In the genomic region with DNA sequence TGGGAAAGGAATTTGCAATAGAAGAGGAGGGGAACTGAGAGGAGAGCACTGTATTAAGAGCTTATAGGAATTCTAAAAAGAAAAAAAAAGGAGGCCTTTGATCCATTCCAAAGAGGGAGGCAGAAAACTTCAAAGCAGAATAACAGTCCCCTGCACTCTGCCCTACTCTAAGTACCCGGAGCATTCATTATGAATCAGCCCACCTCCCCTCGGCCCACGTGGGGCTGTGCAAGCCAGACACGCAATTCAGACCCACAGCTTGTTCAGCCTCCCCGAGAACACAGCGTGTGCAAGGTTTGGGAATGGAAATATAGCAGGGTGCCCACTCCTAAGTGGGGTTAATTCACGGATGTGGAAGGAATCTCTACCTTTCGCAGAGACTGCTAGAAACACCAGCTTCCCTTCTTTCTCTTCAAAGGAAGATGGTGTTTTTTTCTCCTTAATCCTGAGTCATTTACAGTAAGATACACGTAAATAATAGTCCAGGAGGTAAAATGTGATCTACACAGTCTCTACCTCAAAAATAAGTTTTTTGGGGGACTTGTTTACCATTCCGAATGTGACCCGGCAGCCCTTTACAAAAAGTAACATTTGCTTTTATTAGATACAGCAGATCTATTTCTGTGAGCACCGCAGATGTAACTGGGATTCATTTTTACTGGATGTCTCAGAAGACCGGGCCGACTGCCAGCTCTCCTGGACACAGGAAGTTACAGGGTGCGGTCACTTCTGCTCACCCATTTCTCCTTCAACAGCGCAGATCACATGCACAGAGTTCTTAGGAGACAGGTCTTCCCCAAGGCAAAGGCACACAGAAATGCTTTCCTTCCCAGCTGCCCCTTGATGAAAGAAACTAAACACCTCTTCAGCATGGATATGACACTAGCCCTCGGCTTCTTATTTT, we compare ENCODE assay signal across 1 cellular context.
TF ChIP-seq lines count a peak whose summit lies in the region.

No MANE protein-coding gene starts in this region.

TF ChIP-seq in K562, 482 proteins besides CTCF, POLR2A, EP300 and RAD21 (continued from another document):
- TF ChIP-seq, protein P1, sequence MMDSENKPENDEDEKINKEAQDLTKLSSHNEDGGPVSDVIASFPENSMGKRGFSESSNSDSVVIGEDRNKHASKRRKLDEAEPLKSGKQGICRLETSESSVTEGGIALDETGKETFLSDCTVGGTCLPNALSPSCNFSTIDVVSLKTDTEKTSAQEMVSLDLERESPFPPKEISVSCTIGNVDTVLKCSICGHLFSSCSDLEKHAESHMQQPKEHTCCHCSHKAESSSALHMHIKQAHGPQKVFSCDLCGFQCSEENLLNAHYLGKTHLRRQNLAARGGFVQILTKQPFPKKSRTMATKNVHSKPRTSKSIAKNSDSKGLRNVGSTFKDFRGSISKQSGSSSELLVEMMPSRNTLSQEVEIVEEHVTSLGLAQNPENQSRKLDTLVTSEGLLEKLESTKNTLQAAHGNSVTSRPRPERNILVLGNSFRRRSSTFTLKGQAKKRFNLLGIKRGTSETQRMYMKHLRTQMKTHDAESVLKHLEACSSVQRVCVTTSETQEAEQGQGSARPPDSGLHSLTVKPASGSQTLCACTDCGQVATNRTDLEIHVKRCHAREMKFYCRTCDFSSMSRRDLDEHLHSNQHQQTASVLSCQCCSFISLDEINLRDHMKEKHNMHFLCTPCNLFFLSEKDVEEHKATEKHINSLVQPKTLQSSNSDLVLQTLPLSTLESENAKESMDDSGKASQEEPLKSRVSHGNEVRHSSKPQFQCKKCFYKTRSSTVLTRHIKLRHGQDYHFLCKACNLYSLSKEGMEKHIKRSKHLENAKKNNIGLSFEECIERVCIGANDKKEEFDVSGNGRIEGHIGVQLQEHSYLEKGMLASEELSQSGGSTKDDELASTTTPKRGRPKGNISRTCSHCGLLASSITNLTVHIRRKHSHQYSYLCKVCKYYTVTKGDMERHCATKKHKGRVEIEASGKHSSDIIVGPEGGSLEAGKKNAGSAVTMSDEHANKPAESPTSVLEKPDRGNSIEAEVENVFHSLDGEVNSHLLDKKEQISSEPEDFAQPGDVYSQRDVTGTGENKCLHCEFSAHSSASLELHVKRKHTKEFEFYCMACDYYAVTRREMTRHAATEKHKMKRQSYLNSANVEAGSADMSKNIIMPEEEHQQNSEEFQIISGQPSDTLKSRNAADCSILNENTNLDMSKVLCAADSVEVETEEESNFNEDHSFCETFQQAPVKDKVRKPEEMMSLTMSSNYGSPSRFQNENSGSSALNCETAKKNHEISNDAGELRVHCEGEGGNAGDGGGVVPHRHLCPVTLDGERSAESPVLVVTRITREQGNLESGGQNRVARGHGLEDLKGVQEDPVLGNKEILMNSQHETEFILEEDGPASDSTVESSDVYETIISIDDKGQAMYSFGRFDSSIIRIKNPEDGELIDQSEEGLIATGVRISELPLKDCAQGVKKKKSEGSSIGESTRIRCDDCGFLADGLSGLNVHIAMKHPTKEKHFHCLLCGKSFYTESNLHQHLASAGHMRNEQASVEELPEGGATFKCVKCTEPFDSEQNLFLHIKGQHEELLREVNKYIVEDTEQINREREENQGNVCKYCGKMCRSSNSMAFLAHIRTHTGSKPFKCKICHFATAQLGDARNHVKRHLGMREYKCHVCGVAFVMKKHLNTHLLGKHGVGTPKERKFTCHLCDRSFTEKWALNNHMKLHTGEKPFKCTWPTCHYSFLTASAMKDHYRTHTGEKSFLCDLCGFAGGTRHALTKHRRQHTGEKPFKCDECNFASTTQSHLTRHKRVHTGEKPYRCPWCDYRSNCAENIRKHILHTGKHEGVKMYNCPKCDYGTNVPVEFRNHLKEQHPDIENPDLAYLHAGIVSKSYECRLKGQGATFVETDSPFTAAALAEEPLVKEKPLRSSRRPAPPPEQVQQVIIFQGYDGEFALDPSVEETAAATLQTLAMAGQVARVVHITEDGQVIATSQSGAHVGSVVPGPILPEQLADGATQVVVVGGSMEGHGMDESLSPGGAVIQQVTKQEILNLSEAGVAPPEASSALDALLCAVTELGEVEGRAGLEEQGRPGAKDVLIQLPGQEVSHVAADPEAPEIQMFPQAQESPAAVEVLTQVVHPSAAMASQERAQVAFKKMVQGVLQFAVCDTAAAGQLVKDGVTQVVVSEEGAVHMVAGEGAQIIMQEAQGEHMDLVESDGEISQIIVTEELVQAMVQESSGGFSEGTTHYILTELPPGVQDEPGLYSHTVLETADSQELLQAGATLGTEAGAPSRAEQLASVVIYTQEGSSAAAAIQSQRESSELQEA (IDR thresholded peaks at IDR 0.05; ENCODE audit: low read depth) = no peak
- TF ChIP-seq NBN (IDR thresholded peaks at IDR 0.05; ENCODE audit: low read depth) (no peak), NFYB (IDR thresholded peaks at IDR 0.05; ENCODE audit: extremely low read depth, insufficient read length) (no peak), NFIC (IDR thresholded peaks at IDR 0.05) (peak; percentile 36), MYC (IDR thresholded peaks at IDR 0.05; ENCODE audit: low read depth, low read length) (no peak), MYC (CRISPR knock-in tag; IDR thresholded peaks at IDR 0.05; ENCODE audit: borderline replicate concordance, low read depth) (no peak), HDGF (IDR thresholded peaks at IDR 0.05) (no peak), TAL1 (IDR thresholded peaks at IDR 0.05) (no peak), CBFA2T2 (conservative IDR thresholded peaks at IDR 0.05) (no peak), BCOR (IDR thresholded peaks at IDR 0.05) (no peak)
- TF ChIP-seq, protein P2, sequence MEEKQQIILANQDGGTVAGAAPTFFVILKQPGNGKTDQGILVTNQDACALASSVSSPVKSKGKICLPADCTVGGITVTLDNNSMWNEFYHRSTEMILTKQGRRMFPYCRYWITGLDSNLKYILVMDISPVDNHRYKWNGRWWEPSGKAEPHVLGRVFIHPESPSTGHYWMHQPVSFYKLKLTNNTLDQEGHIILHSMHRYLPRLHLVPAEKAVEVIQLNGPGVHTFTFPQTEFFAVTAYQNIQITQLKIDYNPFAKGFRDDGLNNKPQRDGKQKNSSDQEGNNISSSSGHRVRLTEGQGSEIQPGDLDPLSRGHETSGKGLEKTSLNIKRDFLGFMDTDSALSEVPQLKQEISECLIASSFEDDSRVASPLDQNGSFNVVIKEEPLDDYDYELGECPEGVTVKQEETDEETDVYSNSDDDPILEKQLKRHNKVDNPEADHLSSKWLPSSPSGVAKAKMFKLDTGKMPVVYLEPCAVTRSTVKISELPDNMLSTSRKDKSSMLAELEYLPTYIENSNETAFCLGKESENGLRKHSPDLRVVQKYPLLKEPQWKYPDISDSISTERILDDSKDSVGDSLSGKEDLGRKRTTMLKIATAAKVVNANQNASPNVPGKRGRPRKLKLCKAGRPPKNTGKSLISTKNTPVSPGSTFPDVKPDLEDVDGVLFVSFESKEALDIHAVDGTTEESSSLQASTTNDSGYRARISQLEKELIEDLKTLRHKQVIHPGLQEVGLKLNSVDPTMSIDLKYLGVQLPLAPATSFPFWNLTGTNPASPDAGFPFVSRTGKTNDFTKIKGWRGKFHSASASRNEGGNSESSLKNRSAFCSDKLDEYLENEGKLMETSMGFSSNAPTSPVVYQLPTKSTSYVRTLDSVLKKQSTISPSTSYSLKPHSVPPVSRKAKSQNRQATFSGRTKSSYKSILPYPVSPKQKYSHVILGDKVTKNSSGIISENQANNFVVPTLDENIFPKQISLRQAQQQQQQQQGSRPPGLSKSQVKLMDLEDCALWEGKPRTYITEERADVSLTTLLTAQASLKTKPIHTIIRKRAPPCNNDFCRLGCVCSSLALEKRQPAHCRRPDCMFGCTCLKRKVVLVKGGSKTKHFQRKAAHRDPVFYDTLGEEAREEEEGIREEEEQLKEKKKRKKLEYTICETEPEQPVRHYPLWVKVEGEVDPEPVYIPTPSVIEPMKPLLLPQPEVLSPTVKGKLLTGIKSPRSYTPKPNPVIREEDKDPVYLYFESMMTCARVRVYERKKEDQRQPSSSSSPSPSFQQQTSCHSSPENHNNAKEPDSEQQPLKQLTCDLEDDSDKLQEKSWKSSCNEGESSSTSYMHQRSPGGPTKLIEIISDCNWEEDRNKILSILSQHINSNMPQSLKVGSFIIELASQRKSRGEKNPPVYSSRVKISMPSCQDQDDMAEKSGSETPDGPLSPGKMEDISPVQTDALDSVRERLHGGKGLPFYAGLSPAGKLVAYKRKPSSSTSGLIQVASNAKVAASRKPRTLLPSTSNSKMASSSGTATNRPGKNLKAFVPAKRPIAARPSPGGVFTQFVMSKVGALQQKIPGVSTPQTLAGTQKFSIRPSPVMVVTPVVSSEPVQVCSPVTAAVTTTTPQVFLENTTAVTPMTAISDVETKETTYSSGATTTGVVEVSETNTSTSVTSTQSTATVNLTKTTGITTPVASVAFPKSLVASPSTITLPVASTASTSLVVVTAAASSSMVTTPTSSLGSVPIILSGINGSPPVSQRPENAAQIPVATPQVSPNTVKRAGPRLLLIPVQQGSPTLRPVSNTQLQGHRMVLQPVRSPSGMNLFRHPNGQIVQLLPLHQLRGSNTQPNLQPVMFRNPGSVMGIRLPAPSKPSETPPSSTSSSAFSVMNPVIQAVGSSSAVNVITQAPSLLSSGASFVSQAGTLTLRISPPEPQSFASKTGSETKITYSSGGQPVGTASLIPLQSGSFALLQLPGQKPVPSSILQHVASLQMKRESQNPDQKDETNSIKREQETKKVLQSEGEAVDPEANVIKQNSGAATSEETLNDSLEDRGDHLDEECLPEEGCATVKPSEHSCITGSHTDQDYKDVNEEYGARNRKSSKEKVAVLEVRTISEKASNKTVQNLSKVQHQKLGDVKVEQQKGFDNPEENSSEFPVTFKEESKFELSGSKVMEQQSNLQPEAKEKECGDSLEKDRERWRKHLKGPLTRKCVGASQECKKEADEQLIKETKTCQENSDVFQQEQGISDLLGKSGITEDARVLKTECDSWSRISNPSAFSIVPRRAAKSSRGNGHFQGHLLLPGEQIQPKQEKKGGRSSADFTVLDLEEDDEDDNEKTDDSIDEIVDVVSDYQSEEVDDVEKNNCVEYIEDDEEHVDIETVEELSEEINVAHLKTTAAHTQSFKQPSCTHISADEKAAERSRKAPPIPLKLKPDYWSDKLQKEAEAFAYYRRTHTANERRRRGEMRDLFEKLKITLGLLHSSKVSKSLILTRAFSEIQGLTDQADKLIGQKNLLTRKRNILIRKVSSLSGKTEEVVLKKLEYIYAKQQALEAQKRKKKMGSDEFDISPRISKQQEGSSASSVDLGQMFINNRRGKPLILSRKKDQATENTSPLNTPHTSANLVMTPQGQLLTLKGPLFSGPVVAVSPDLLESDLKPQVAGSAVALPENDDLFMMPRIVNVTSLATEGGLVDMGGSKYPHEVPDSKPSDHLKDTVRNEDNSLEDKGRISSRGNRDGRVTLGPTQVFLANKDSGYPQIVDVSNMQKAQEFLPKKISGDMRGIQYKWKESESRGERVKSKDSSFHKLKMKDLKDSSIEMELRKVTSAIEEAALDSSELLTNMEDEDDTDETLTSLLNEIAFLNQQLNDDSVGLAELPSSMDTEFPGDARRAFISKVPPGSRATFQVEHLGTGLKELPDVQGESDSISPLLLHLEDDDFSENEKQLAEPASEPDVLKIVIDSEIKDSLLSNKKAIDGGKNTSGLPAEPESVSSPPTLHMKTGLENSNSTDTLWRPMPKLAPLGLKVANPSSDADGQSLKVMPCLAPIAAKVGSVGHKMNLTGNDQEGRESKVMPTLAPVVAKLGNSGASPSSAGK (IDR thresholded peaks at IDR 0.05) = 0 out of 2 replicates have a peak, but pooled peaks have one; percentile 12
- TF ChIP-seq, protein P3, sequence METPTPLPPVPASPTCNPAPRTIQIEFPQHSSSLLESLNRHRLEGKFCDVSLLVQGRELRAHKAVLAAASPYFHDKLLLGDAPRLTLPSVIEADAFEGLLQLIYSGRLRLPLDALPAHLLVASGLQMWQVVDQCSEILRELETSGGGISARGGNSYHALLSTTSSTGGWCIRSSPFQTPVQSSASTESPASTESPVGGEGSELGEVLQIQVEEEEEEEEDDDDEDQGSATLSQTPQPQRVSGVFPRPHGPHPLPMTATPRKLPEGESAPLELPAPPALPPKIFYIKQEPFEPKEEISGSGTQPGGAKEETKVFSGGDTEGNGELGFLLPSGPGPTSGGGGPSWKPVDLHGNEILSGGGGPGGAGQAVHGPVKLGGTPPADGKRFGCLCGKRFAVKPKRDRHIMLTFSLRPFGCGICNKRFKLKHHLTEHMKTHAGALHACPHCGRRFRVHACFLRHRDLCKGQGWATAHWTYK (CRISPR knock-in tag; IDR thresholded peaks at IDR 0.05) = no peak
